In the genomic region with DNA sequence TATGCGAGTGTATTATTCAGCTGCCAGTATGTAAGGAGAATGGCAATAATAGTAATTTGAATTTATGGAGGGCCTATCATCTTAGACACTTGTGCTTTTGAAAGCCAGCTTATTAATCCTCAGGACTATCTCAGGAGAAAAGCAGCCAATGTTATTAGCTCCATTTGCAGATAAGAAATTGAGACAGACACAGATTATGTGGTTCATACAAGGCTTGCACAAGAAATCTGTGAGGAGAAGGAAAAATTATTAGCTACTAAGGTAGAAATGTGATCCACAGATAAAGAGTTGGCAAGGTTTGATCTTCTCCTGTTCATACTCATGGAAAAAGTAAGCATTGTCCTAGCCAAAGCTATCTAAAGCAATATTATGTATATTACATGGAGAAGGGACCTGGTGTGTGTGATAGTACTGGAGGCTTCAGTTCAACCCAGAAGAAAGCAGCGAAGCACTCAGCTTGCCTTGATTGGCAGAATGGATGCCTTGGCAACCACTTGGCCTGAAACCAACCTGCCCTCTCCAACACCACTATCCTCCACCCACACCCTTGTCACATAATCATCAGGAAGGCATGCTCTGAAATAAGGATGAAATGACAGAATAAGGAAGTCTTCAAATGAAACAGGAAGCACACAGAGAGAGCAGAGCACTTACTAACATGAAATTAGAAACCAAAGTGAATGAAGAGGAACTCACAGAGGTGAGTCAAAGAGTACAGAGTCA, we compare ENCODE assay signal across 1 cellular context.
TF ChIP-seq lines count a peak whose summit lies in the region.

No MANE protein-coding gene starts in this region.

TF ChIP-seq in H1, 55 proteins besides CTCF, POLR2A, EP300 and RAD21 (continued from another document):
- no peak for TF ChIP-seq NANOG (IDR thresholded peaks at IDR 0.05; ENCODE audit: insufficient read depth, low read depth, low read length, poor library complexity, severe bottlenecking)
- TF ChIP-seq CBX5 (IDR thresholded peaks at IDR 0.05; ENCODE audit: low read depth, low read length): no peak
TF ChIP-seq in H1: peak in this region for 0.
